In genomic region chr10:102927311-102928010, GRCh38 we compare ENCODE assay signal across 19 cellular contexts. TPM values are rescaled to one million over a fixed set of nuclear protein-coding genes. Genes with fewer than 3 reads are reported as not detected.
DNase-seq lines count a peak whose midpoint lies in the region; ATAC-seq lines count a peak whose summit lies in the region.
"Had no signal": no experiment of that assay in that cellular context is flagged by ENCODE, and none has a peak within 500 bp of the region (broad histone marks: within the 10 kb centered on the region; RNA-seq: fewer than 3 reads in every experiment).

No MANE protein-coding gene starts in this region.

- peak; percentile 51 to 81 for ATAC-seq in activated T-cell treated with anti-CD3 and anti-CD28 coated beads, Interleukin-2, amount 50 U/mL, for 72 hours (replicated peaks in 1 of 2)
- no peak for ATAC-seq in T-helper 17 cell
- ATAC-seq: body of pancreas, heart left ventricle, psoas muscle had no signal

- H3K4me3 Mint-ChIP-seq in activated T-cell treated with anti-CD3 and anti-CD28 coated beads, Interleukin-2, amount 50 U/mL, for 72 hours, result peak overlapping the region in 1 of 2 donors; percentile 11
- H3K4me3 Mint-ChIP-seq in dendritic cell treated with granulocyte-macrophage colony-stimulating factor and Interleukin-4, amounts not matched to agents 40 ng/mL and 50 ng/mL, for 4 days, result peak overlapping the region; percentile 58
- H3K4me3 Mint-ChIP-seq in T-helper 17 cell, result no peak overlapping the region
- H3K4me3 Mint-ChIP-seq in activated CD4-positive, alpha-beta memory T cell treated with anti-CD3 and anti-CD28 coated beads for 36 hours, result no peak overlapping the region

- H3K4me3 ChIP-seq in SJSA1, result no peak overlapping the region
- H3K4me3 ChIP-seq: body of pancreas, heart left ventricle, psoas muscle had no signal

- H3K36me3 ChIP-seq in SJSA1, result no peaks in the 10 kb centered on the region

- POLR2A ChIA-PET in activated CD4-positive, alpha-beta memory T cell treated with anti-CD3 and anti-CD28 coated beads for 36 hours (lab: Charles Lee), result no interaction called here

- H3K36me3 Mint-ChIP-seq in activated T-cell treated with anti-CD3 and anti-CD28 coated beads, Interleukin-2, amount 50 U/mL, for 72 hours (ENCODE audit: insufficient read depth in 2 of 2), result peaks cover 0 to 3% of the 10 kb centered on the region in 2 donors
- no peaks in the 10 kb centered on the region for H3K36me3 Mint-ChIP-seq in dendritic cell treated with granulocyte-macrophage colony-stimulating factor and Interleukin-4, amounts not matched to agents 40 ng/mL and 50 ng/mL, for 4 days (ENCODE audit: low read depth)
- H3K36me3 Mint-ChIP-seq in T-helper 17 cell (ENCODE audit: low read depth), result no peaks in the 10 kb centered on the region
- H3K36me3 Mint-ChIP-seq in activated CD4-positive, alpha-beta memory T cell treated with anti-CD3 and anti-CD28 coated beads for 36 hours, result peaks cover 6% of the 10 kb centered on the region

- H3K27ac Mint-ChIP-seq in activated T-cell treated with anti-CD3 and anti-CD28 coated beads, Interleukin-2, amount 50 U/mL, for 72 hours, result no peak overlapping the region
- H3K27ac Mint-ChIP-seq in dendritic cell treated with granulocyte-macrophage colony-stimulating factor and Interleukin-4, amounts not matched to agents 40 ng/mL and 50 ng/mL, for 4 days, result peak overlapping the region; percentile 41
- no peak overlapping the region for H3K27ac Mint-ChIP-seq in T-helper 17 cell
- no peak overlapping the region for H3K27ac Mint-ChIP-seq in activated CD4-positive, alpha-beta memory T cell treated with anti-CD3 and anti-CD28 coated beads for 36 hours

- peaks cover 26% of the 10 kb centered on the region for H3K4me1 Mint-ChIP-seq in activated T-cell treated with anti-CD3 and anti-CD28 coated beads, Interleukin-2, amount 50 U/mL, for 72 hours (ENCODE audit: low read depth)
- H3K4me1 Mint-ChIP-seq in dendritic cell treated with granulocyte-macrophage colony-stimulating factor and Interleukin-4, amounts not matched to agents 40 ng/mL and 50 ng/mL, for 4 days (ENCODE audit: low read depth), result peaks cover 29% of the 10 kb centered on the region
- H3K4me1 Mint-ChIP-seq in T-helper 17 cell, result peaks cover 19% of the 10 kb centered on the region
- H3K4me1 Mint-ChIP-seq in activated CD4-positive, alpha-beta memory T cell treated with anti-CD3 and anti-CD28 coated beads for 36 hours (ENCODE audit: low read depth), result peaks cover 14% of the 10 kb centered on the region

- no peaks in the 10 kb centered on the region for H3K27me3 Mint-ChIP-seq in activated T-cell treated with anti-CD3 and anti-CD28 coated beads, Interleukin-2, amount 50 U/mL, for 72 hours (ENCODE audit: low read depth)
- H3K27me3 Mint-ChIP-seq in dendritic cell treated with granulocyte-macrophage colony-stimulating factor and Interleukin-4, amounts not matched to agents 40 ng/mL and 50 ng/mL, for 4 days, result no peaks in the 10 kb centered on the region
- H3K27me3 Mint-ChIP-seq in T-helper 17 cell, result no peaks in the 10 kb centered on the region
- no peaks in the 10 kb centered on the region for H3K27me3 Mint-ChIP-seq in activated CD4-positive, alpha-beta memory T cell treated with anti-CD3 and anti-CD28 coated beads for 36 hours

- intact Hi-C loops in dendritic cell treated with granulocyte-macrophage colony-stimulating factor and Interleukin-4, amounts not matched to agents 40 ng/mL and 50 ng/mL, for 4 days (cut with micrococcal nuclease), result no loop called here
- intact Hi-C loops in activated CD4-positive, alpha-beta memory T cell treated with anti-CD3 and anti-CD28 coated beads for 36 hours (cut with micrococcal nuclease), result no loop called here

- CTCF ChIA-PET in activated CD4-positive, alpha-beta memory T cell treated with anti-CD3 and anti-CD28 coated beads for 36 hours (lab: Charles Lee), result no interaction called here

- no peaks in the 10 kb centered on the region for H3K9me3 Mint-ChIP-seq in activated T-cell treated with anti-CD3 and anti-CD28 coated beads, Interleukin-2, amount 50 U/mL, for 72 hours
- no peaks in the 10 kb centered on the region for H3K9me3 Mint-ChIP-seq in dendritic cell treated with granulocyte-macrophage colony-stimulating factor and Interleukin-4, amounts not matched to agents 40 ng/mL and 50 ng/mL, for 4 days
- H3K9me3 Mint-ChIP-seq in activated CD4-positive, alpha-beta memory T cell treated with anti-CD3 and anti-CD28 coated beads for 36 hours, result no peaks in the 10 kb centered on the region

- peak in 1 of 2 donors; percentile 12 for DNase-seq in activated T-cell treated with anti-CD3 and anti-CD28 coated beads, Interleukin-2, amount 50 U/mL, for 72 hours
- DNase-seq in activated T-cell treated with anti-CD3 and anti-CD28 coated beads for 4 hours (no peak), SJSA1 (ENCODE audit: low read depth in 1 of 2, low spot score in 2 of 2) (peak; percentile 64 to 67), epidermal melanocyte (ENCODE audit: insufficient read length, low spot score) (no peak), T-helper 17 cell (no peak), NCI-H446 treated with DMSO at 0.1 percent for 48 hours (lab: John Stamatoyannopoulos, UW) (no peak)
- no peak for DNase-seq in activated CD4-positive, alpha-beta memory T cell treated with anti-CD3 and anti-CD28 coated beads for 36 hours
- DNase-seq: activated CD8-positive, alpha-beta memory T cell treated with anti-CD3 and anti-CD28 coated beads for 24 hours; body of pancreas; COR-L47; heart left ventricle; MM.1S; NCI-H2107; NCI-H69; psoas muscle; RPMI8226; stimulated activated CD4-positive, alpha-beta T cell treated with anti-CD3 and anti-CD28 coated beads, Interleukin-12 subunit alpha, Interleukin-12 subunit beta, amount 100 ng/mL, for 4 hours; substantia nigra had no signal

- H3K4me1 ChIP-seq in SJSA1 (replicated peaks), result peaks cover 28% of the 10 kb centered on the region
- H3K4me1 ChIP-seq: psoas muscle had no signal

- peak overlapping the region; percentile 63 for H3K27ac ChIP-seq in SJSA1
- H3K27ac ChIP-seq: body of pancreas, heart left ventricle, psoas muscle had no signal

- no peaks in the 10 kb centered on the region for H3K9me3 ChIP-seq in SJSA1 (replicated peaks)
- H3K9me3 ChIP-seq in T-helper 17 cell (ENCODE audit: control insufficient read depth, low read length, poor library complexity, severe bottlenecking), result no peaks in the 10 kb centered on the region
- H3K9me3 ChIP-seq: body of pancreas, psoas muscle had no signal

- no peaks in the 10 kb centered on the region for H3K27me3 ChIP-seq in SJSA1 (replicated peaks)
- H3K27me3 ChIP-seq: body of pancreas, heart left ventricle had no signal

RNA-seq across cellular contexts. Expression of gene CNNM2, which starts 9.4 kb away (rescaled TPM):
- total RNA-seq in activated T-cell treated with anti-CD3 and anti-CD28 coated beads, Interleukin-2, amount 50 U/mL, for 72 hours, result 10 to 100 TPM in 1 of 2 donors, 1 to 10 TPM in 1; 9.0 to 10.9 TPM
- total RNA-seq in SJSA1 (2014; rRNA removed; shearing (Covaris generic)), result 8.2 and 8.9 TPM in 2 replicates
- total RNA-seq in T-helper 17 cell, result 10 to 100 TPM in 1 of 2 donors, 1 to 10 TPM in 1; 9.2 to 12.5 TPM
- total RNA-seq in activated CD4-positive, alpha-beta memory T cell treated with anti-CD3 and anti-CD28 coated beads for 36 hours, result 1 to 10 TPM; 4.0 to 4.2 TPM

RNA-seq across cellular contexts. Expression of gene AS3MT, which starts 58.2 kb away (rescaled TPM):
- under 1 TPM; 0.39 to 0.67 TPM for total RNA-seq in activated T-cell treated with anti-CD3 and anti-CD28 coated beads, Interleukin-2, amount 50 U/mL, for 72 hours
- 0.09 and 0.45 TPM in 2 replicates for total RNA-seq in SJSA1 (2014; rRNA removed; shearing (Covaris generic))
- total RNA-seq in T-helper 17 cell, result 1 to 10 TPM in 1 of 2 donors, not detected in 1; 1.0 TPM
- under 1 TPM; 0.59 to 0.85 TPM for total RNA-seq in activated CD4-positive, alpha-beta memory T cell treated with anti-CD3 and anti-CD28 coated beads for 36 hours

Comparison
In these comparisons a context has a peak if more than half of its experiments do, and no peak if none do; other contexts are left out.
1. DNase-seq: peak in SJSA1 (2 of 2); none in activated T-cell treated with anti-CD3 and anti-CD28 coated beads for 4 hours (single experiment), epidermal melanocyte (single experiment), T-helper 17 cell (0 of 3), NCI-H446 treated with DMSO at 0.1 percent for 48 hours (single experiment) and activated CD4-positive, alpha-beta memory T cell treated with anti-CD3 and anti-CD28 coated beads for 36 hours (single experiment).